8 cellular contexts compared by ENCODE assay signal in the genomic region with DNA sequence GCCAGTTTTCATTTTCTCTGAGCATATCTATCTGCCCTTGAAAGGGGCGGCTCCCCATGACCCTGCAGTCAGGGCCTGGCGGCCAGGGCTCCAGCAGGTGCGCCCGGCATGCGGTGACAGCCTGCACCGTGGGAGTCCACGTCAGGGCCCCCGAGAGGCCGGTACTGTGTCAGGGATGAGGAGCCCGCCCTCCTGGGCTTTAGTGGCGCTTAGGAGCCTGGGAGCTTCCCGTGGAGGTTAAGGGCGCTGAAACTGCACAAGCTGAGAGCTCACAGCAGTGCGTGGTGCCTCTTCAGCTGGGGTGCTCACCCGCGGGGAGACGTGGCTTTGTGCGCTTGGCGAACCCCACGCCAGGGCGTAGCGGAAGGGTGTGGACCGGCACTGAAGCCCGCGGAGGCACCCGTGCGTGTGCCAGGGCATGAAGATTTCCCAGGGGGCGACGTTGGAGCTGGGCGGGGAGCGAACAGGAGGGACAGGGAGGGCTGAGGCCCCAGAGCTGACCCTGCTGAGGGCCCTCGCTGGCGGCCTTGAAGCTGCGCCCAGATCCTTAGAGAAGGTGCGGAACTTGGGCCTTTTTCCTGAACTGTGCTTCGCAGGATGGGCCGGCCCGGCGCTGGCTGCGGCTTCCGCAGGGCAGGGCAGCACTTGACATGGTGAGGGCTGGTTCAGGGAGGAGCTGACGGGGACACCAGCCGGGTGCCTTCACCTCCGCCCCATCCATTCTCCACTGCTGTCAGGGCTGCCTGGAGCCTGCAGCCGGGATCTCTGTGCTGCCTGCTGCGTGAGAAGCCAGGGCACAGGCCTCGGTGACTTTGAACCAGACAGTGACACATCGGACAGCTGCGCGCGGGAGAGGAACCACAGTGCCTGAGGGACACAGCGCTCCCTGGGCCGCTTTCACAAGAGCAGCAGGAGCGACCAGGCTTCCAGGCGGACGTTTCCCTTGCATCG. TPM values are rescaled to one million over a fixed set of nuclear protein-coding genes. Genes with fewer than 3 reads are reported as not detected.
DNase-seq lines count a peak whose midpoint lies in the region; ATAC-seq and TF ChIP-seq lines count a peak whose summit lies in the region.

No MANE protein-coding gene starts in this region.

- peaks cover 37% of the 10 kb centered on the region for H3K4me1 ChIP-seq in effector memory CD4-positive, alpha-beta T cell (ENCODE audit: control insufficient read depth, insufficient read depth, low read length, poor library complexity, severe bottlenecking)
- peaks cover 26% of the 10 kb centered on the region for H3K4me1 ChIP-seq in mucosa of stomach (ENCODE audit: control insufficient read depth, insufficient read depth, low read length)
- H3K4me1 ChIP-seq in uterus: no peaks in the 10 kb centered on the region

- H3K27me3 ChIP-seq in effector memory CD4-positive, alpha-beta T cell (replicated peaks; ENCODE audit: control insufficient read depth, insufficient read depth, low read length, poor library complexity, severe bottlenecking): no peaks in the 10 kb centered on the region
- H3K27me3 ChIP-seq in mucosa of stomach (ENCODE audit: control insufficient read depth, insufficient read depth, low read length) (peaks cover 9% of the 10 kb centered on the region), uterus (no peaks in the 10 kb centered on the region)

- no peaks in the 10 kb centered on the region for H3K9me3 ChIP-seq in effector memory CD4-positive, alpha-beta T cell (ENCODE audit: control insufficient read depth, low read length)
- H3K9me3 ChIP-seq in mucosa of stomach (ENCODE audit: control insufficient read depth, low read length): no peaks in the 10 kb centered on the region
- H3K9me3 ChIP-seq in uterus: no peaks in the 10 kb centered on the region

- DNase-seq in GM04503 (ENCODE audit: low read depth): peak; percentile 27
- DNase-seq in HuH-7 (ENCODE audit: low spot score): peak; percentile 43
- peak; percentile 62 for DNase-seq in activated CD4-positive, alpha-beta T cell treated with anti-CD3 and anti-CD28 coated beads for 48 hours
- peak in 1 of 3 donors; percentile 19 for DNase-seq in effector memory CD4-positive, alpha-beta T cell
- DNase-seq in uterus: peak in 1 of 2 donors; percentile 28
- DNase-seq in LoVo (ENCODE audit: low spot score): no peak

- TF ChIP-seq CTCF in uterus (IDR thresholded peaks at IDR 0.05): no peak

- H3K4me3 ChIP-seq in effector memory CD4-positive, alpha-beta T cell (ENCODE audit: insufficient read depth, low read depth, low read length, poor library complexity, severe bottlenecking): peak overlapping the region; percentile 52
- H3K4me3 ChIP-seq in mucosa of stomach (ENCODE audit: low read length) (peak overlapping the region; percentile 17), uterus (peak overlapping the region; percentile 24 to 38)

- ATAC-seq in HG03565 (IDR thresholded peaks at IDR 0.05; ENCODE audit: unreplicated experiment): no peak

- TF ChIP-seq POLR2A in uterus (IDR thresholded peaks at IDR 0.05): no peak

- H3K9ac ChIP-seq in mucosa of stomach (ENCODE audit: low read length): peak overlapping the region; percentile 38

- peak overlapping the region; percentile 31 for H3K27ac ChIP-seq in effector memory CD4-positive, alpha-beta T cell (ENCODE audit: insufficient read depth, low read length, poor library complexity, severe bottlenecking)
- peak overlapping the region in 1 of 2 donors; percentile 50 for H3K27ac ChIP-seq in uterus

- intact Hi-C loops in uterus (cut with DNase I; ENCODE audit: low total_unique reads): no loop called here

- no peaks in the 10 kb centered on the region for H3K36me3 ChIP-seq in effector memory CD4-positive, alpha-beta T cell (ENCODE audit: control insufficient read depth, insufficient read depth, low read length)
- H3K36me3 ChIP-seq in mucosa of stomach (ENCODE audit: control insufficient read depth, insufficient read depth, low read length) (no peaks in the 10 kb centered on the region), uterus (no peaks in the 10 kb centered on the region)

RNA-seq across cellular contexts. Expression of gene HTT-AS, which starts 32.9 kb away (rescaled TPM):
- not detected for total RNA-seq in uterus

RNA-seq across cellular contexts. Expression of gene HTT, which starts 33.0 kb away (rescaled TPM):
- total RNA-seq in uterus: 10 to 100 TPM; 10.9 to 81.4 (median 49.8) TPM
